ENCODE assay signal across 2 cellular contexts in the genomic region with DNA sequence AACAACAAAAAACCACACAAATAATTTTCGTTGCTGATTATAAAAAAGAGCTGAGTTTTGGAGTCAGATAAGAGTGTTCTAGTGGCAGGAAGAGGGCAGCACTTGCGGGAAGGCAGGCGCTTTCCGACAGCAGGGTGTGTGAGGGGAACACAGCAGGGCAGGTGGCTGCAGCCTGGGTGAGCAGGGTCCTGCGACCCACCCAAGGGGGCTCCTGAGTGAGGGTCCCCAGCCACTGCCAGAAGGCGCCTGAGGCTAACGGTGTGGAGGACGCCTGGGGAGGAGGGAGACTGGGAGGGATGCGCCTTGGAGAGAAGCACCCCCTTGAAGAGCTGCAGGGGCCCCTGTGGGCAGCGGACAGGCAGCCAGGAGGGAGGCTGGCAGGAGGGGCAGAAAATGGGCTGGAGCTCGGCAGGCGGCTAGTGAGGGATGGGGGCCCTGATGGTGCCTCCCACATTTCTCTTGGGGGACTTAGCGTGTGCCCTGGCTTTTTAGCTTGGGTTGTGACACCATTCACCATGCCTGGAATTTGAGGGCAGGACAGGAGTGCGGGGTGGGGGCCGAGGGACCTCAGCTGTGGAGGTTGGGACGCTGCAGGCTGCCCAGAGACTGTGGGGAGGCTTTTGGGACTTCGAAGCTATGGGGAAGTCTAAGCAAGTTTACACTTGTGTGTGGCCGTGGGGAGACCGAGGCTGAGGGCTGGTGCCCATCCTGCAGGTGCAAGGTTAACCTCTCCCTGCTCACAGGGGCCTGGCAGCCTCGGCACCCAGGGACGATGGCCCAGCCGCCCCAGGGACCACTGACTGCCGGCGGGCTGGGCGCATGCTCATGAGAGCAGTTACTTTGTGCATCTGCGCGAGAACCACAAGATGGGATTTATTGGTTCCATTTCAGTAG.
TF ChIP-seq lines count a peak whose summit lies in the region.

No MANE protein-coding gene starts in this region.

TF ChIP-seq in SK-N-SH, 30 proteins besides CTCF, POLR2A, EP300 and RAD21 (continued from another document):
- TF ChIP-seq RXRA (IDR thresholded peaks at IDR 0.05; ENCODE audit: borderline replicate concordance, low read depth), result no peak
- TF ChIP-seq, protein P1, sequence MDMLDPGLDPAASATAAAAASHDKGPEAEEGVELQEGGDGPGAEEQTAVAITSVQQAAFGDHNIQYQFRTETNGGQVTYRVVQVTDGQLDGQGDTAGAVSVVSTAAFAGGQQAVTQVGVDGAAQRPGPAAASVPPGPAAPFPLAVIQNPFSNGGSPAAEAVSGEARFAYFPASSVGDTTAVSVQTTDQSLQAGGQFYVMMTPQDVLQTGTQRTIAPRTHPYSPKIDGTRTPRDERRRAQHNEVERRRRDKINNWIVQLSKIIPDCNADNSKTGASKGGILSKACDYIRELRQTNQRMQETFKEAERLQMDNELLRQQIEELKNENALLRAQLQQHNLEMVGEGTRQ (IDR thresholded peaks at IDR 0.05; ENCODE audit: borderline replicate concordance, low read depth, low read length), result no peak
- TF ChIP-seq RFX5 (IDR thresholded peaks at IDR 0.05; ENCODE audit: low read length), result no peak
- TF ChIP-seq, protein P2, sequence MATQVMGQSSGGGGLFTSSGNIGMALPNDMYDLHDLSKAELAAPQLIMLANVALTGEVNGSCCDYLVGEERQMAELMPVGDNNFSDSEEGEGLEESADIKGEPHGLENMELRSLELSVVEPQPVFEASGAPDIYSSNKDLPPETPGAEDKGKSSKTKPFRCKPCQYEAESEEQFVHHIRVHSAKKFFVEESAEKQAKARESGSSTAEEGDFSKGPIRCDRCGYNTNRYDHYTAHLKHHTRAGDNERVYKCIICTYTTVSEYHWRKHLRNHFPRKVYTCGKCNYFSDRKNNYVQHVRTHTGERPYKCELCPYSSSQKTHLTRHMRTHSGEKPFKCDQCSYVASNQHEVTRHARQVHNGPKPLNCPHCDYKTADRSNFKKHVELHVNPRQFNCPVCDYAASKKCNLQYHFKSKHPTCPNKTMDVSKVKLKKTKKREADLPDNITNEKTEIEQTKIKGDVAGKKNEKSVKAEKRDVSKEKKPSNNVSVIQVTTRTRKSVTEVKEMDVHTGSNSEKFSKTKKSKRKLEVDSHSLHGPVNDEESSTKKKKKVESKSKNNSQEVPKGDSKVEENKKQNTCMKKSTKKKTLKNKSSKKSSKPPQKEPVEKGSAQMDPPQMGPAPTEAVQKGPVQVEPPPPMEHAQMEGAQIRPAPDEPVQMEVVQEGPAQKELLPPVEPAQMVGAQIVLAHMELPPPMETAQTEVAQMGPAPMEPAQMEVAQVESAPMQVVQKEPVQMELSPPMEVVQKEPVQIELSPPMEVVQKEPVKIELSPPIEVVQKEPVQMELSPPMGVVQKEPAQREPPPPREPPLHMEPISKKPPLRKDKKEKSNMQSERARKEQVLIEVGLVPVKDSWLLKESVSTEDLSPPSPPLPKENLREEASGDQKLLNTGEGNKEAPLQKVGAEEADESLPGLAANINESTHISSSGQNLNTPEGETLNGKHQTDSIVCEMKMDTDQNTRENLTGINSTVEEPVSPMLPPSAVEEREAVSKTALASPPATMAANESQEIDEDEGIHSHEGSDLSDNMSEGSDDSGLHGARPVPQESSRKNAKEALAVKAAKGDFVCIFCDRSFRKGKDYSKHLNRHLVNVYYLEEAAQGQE (IDR thresholded peaks at IDR 0.05; ENCODE audit: low read depth, low read length), result no peak
- no peak for TF ChIP-seq SIN3A (IDR thresholded peaks at IDR 0.05; ENCODE audit: borderline replicate concordance, low read depth, low read length)
- TF ChIP-seq, protein P3, sequence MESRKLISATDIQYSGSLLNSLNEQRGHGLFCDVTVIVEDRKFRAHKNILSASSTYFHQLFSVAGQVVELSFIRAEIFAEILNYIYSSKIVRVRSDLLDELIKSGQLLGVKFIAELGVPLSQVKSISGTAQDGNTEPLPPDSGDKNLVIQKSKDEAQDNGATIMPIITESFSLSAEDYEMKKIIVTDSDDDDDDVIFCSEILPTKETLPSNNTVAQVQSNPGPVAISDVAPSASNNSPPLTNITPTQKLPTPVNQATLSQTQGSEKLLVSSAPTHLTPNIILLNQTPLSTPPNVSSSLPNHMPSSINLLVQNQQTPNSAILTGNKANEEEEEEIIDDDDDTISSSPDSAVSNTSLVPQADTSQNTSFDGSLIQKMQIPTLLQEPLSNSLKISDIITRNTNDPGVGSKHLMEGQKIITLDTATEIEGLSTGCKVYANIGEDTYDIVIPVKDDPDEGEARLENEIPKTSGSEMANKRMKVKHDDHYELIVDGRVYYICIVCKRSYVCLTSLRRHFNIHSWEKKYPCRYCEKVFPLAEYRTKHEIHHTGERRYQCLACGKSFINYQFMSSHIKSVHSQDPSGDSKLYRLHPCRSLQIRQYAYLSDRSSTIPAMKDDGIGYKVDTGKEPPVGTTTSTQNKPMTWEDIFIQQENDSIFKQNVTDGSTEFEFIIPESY (IDR thresholded peaks at IDR 0.05; ENCODE audit: borderline replicate concordance, low read depth), result no peak
- TF ChIP-seq FOSL2 (IDR thresholded peaks at IDR 0.05; ENCODE audit: borderline replicate concordance, low read depth), result no peak
- no peak for TF ChIP-seq TEAD4 (IDR thresholded peaks at IDR 0.05; ENCODE audit: borderline replicate concordance, insufficient read depth)

TF ChIP-seq in SK-N-SH treated with all-trans-retinoic acid at 6 μM for 48 hours, 23 proteins besides CTCF, POLR2A, EP300 and RAD21 (continued from another document):
- TF ChIP-seq, protein P4, sequence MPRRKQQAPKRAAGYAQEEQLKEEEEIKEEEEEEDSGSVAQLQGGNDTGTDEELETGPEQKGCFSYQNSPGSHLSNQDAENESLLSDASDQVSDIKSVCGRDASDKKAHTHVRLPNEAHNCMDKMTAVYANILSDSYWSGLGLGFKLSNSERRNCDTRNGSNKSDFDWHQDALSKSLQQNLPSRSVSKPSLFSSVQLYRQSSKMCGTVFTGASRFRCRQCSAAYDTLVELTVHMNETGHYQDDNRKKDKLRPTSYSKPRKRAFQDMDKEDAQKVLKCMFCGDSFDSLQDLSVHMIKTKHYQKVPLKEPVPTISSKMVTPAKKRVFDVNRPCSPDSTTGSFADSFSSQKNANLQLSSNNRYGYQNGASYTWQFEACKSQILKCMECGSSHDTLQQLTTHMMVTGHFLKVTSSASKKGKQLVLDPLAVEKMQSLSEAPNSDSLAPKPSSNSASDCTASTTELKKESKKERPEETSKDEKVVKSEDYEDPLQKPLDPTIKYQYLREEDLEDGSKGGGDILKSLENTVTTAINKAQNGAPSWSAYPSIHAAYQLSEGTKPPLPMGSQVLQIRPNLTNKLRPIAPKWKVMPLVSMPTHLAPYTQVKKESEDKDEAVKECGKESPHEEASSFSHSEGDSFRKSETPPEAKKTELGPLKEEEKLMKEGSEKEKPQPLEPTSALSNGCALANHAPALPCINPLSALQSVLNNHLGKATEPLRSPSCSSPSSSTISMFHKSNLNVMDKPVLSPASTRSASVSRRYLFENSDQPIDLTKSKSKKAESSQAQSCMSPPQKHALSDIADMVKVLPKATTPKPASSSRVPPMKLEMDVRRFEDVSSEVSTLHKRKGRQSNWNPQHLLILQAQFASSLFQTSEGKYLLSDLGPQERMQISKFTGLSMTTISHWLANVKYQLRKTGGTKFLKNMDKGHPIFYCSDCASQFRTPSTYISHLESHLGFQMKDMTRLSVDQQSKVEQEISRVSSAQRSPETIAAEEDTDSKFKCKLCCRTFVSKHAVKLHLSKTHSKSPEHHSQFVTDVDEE (CRISPR knock-in tag; IDR thresholded peaks at IDR 0.05), result no peak
- TF ChIP-seq TCF4 (CRISPR knock-in tag; IDR thresholded peaks at IDR 0.05; ENCODE audit: borderline replicate concordance) (no peak), ISL1 (CRISPR knock-in tag; IDR thresholded peaks at IDR 0.05) (no peak), RARB (CRISPR knock-in tag; IDR thresholded peaks at IDR 0.05) (no peak), ESRRG (CRISPR knock-in tag; IDR thresholded peaks at IDR 0.05) (no peak), PPARA (CRISPR knock-in tag; IDR thresholded peaks at IDR 0.05; ENCODE audit: borderline replicate concordance) (no peak), SNAI2 (CRISPR knock-in tag; IDR thresholded peaks at IDR 0.05) (no peak), ZFP3 (CRISPR knock-in tag; IDR thresholded peaks at IDR 0.05) (no peak), ARNTL (CRISPR knock-in tag; IDR thresholded peaks at IDR 0.05; ENCODE audit: borderline replicate concordance, low read depth) (no peak), BACH2 (CRISPR knock-in tag; IDR thresholded peaks at IDR 0.05; ENCODE audit: borderline replicate concordance) (no peak), ZNF70 (CRISPR knock-in tag; IDR thresholded peaks at IDR 0.05) (no peak), ZNF8 (CRISPR knock-in tag; IDR thresholded peaks at IDR 0.05) (no peak), OSR1 (CRISPR knock-in tag; IDR thresholded peaks at IDR 0.05) (no peak), CSDC2 (CRISPR knock-in tag; IDR thresholded peaks at IDR 0.05) (no peak)
- TF ChIP-seq, protein P5, sequence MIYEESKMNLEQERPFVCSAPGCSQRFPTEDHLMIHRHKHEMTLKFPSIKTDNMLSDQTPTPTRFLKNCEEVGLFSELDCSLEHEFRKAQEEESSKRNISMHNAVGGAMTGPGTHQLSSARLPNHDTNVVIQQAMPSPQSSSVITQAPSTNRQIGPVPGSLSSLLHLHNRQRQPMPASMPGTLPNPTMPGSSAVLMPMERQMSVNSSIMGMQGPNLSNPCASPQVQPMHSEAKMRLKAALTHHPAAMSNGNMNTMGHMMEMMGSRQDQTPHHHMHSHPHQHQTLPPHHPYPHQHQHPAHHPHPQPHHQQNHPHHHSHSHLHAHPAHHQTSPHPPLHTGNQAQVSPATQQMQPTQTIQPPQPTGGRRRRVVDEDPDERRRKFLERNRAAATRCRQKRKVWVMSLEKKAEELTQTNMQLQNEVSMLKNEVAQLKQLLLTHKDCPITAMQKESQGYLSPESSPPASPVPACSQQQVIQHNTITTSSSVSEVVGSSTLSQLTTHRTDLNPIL (CRISPR knock-in tag; IDR thresholded peaks at IDR 0.05; ENCODE audit: low read depth), result no peak
- TF ChIP-seq, protein P6, sequence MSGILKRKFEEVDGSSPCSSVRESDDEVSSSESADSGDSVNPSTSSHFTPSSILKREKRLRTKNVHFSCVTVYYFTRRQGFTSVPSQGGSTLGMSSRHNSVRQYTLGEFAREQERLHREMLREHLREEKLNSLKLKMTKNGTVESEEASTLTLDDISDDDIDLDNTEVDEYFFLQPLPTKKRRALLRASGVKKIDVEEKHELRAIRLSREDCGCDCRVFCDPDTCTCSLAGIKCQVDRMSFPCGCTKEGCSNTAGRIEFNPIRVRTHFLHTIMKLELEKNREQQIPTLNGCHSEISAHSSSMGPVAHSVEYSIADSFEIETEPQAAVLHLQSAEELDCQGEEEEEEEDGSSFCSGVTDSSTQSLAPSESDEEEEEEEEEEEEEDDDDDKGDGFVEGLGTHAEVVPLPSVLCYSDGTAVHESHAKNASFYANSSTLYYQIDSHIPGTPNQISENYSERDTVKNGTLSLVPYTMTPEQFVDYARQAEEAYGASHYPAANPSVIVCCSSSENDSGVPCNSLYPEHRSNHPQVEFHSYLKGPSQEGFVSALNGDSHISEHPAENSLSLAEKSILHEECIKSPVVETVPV (CRISPR knock-in tag; IDR thresholded peaks at IDR 0.05), result no peak
